In genomic region chr7:151087247-151088018, GRCh38 we compare ENCODE assay signal across 1 cellular context.
TF ChIP-seq lines count a peak whose summit lies in the region.

No MANE protein-coding gene starts in this region.

TF ChIP-seq in K562, 482 proteins besides CTCF, POLR2A, EP300 and RAD21 (continued from another document and continues in another):
- TF ChIP-seq ZBTB40 (IDR thresholded peaks at IDR 0.05): peak; percentile 20; the same call in 1 of the 2 replicates
- TF ChIP-seq ZBTB40 (CRISPR knock-in tag; IDR thresholded peaks at IDR 0.05): no peak
- TF ChIP-seq WHSC1 (IDR thresholded peaks at IDR 0.05; ENCODE audit: low read length): peak; percentile 25
- no peak for TF ChIP-seq ZNF280A (IDR thresholded peaks at IDR 0.05; ENCODE audit: low read depth, partially characterized antibody)
- TF ChIP-seq ZBTB17 (CRISPR knock-in tag; IDR thresholded peaks at IDR 0.05): no peak; the same call in 1 of the 2 replicates
- no peak for TF ChIP-seq GATA2 (CRISPR knock-in tag; IDR thresholded peaks at IDR 0.05)
- TF ChIP-seq DNMT1 (IDR thresholded peaks at IDR 0.05): no peak
- TF ChIP-seq NBN (IDR thresholded peaks at IDR 0.05; ENCODE audit: low read depth): 0 out of 2 replicates have a peak, but pooled peaks have one; percentile 18
- TF ChIP-seq HCFC1 (IDR thresholded peaks at IDR 0.05; ENCODE audit: low read depth, low read length): peak; percentile 58
- TF ChIP-seq POLR3A (IDR thresholded peaks at IDR 0.05; ENCODE audit: borderline replicate concordance, extremely low read depth, insufficient read depth, insufficient read length): no peak
- no peak for TF ChIP-seq MAFF (IDR thresholded peaks at IDR 0.05; ENCODE audit: low read length)
- TF ChIP-seq ZNF444 (CRISPR knock-in tag; IDR thresholded peaks at IDR 0.05): no peak
- no peak for TF ChIP-seq GABPA (tag; conservative IDR thresholded peaks at IDR 0.05; ENCODE audit: low read depth)
- no peak for TF ChIP-seq CHAMP1 (IDR thresholded peaks at IDR 0.05)
- no peak; the same call in 1 of the 2 replicates for TF ChIP-seq KDM2B (CRISPR knock-in tag; IDR thresholded peaks at IDR 0.05)
- no peak for TF ChIP-seq ZNF146 (CRISPR knock-in tag; IDR thresholded peaks at IDR 0.05; ENCODE audit: unreplicated experiment)
- no peak for TF ChIP-seq CGGBP1 (CRISPR knock-in tag; IDR thresholded peaks at IDR 0.05)
- TF ChIP-seq ZNF436 (CRISPR knock-in tag; IDR thresholded peaks at IDR 0.05): no peak
- 0 out of 2 replicates have a peak, but pooled peaks have one; percentile 90 for TF ChIP-seq LARP7 (IDR thresholded peaks at IDR 0.05)
- peak; percentile 44; the same call in 1 of the 2 replicates for TF ChIP-seq MTA3 (IDR thresholded peaks at IDR 0.05; ENCODE audit: borderline replicate concordance)
- no peak for TF ChIP-seq PBX2 (CRISPR knock-in tag; IDR thresholded peaks at IDR 0.05; ENCODE audit: low read depth)
- no peak for TF ChIP-seq PBX2 (tag; conservative IDR thresholded peaks at IDR 0.05; ENCODE audit: low read depth)
- peak in 1 of 2 experiments; percentile 97; a peak in 2 of 4 replicates for TF ChIP-seq SIN3A (IDR thresholded peaks at IDR 0.05; ENCODE audit: borderline replicate concordance in 2 of 2, control insufficient read depth in 1 of 2, low read depth in 2 of 2, low read length in 2 of 2)
- no peak; a peak in 1 of 4 replicates for TF ChIP-seq ZMIZ1 (IDR thresholded peaks at IDR 0.05; ENCODE audit: low read depth in 2 of 2, low read length in 2 of 2)
- TF ChIP-seq SMAD1 (IDR thresholded peaks at IDR 0.05; ENCODE audit: low read depth, low read length, partially characterized antibody): no peak
- TF ChIP-seq HNRNPH1 (optimal IDR thresholded peaks at IDR 0.05; ENCODE audit: low read depth, low read length): no peak
- no peak; the same call in none of the 2 replicates for TF ChIP-seq HMGXB4 (CRISPR knock-in tag; IDR thresholded peaks at IDR 0.05)
- TF ChIP-seq ETV1 (tag; conservative IDR thresholded peaks at IDR 0.05; ENCODE audit: low read depth): peak; percentile 55
- no peak for TF ChIP-seq TFE3 (CRISPR knock-in tag; IDR thresholded peaks at IDR 0.05)
- TF ChIP-seq EGR1 (conservative IDR thresholded peaks at IDR 0.05): peak; percentile 66
- TF ChIP-seq TBL1XR1 (IDR thresholded peaks at IDR 0.05; ENCODE audit: low read length in 2 of 2): no peak
- TF ChIP-seq MYNN (IDR thresholded peaks at IDR 0.05): 0 out of 2 replicates have a peak, but pooled peaks have one; percentile 12
- TF ChIP-seq MYNN (CRISPR knock-in tag; IDR thresholded peaks at IDR 0.05): no peak
- no peak for TF ChIP-seq PHTF2 (CRISPR knock-in tag; IDR thresholded peaks at IDR 0.05)
- TF ChIP-seq FIP1L1 (IDR thresholded peaks at IDR 0.05; ENCODE audit: low read depth, low read length, poor library complexity, severe bottlenecking): peak; percentile 61
